29 cellular contexts compared by ENCODE assay signal in the genomic region with DNA sequence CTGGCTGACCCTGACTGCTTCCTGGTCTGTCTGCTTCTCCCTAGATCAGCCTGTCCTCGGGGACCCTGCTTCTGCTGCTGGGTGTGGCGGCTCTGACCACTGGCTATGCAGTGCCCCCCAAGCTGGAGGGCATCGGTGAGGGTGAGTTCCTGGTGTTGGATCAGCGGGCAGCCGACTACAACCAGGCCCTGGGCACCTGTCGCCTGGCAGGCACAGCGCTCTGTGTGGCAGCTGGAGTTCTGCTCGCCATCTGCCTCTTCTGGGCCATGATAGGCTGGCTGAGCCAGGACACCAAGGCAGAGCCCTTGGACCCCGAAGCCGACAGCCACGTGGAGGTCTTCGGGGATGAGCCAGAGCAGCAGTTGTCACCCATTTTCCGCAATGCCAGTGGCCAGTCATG.
"Had no signal": no experiment of that assay in that cellular context is flagged by ENCODE, and none has a peak within 500 bp of the region (broad histone marks: within the 10 kb centered on the region; RNA-seq: fewer than 3 reads in every experiment).

No MANE protein-coding gene starts in this region.

- H3K4me3 ChIP-seq: colonic mucosa, gastroesophageal sphincter, heart left ventricle, hepatocyte, lung, mucosa of descending colon, ovary, psoas muscle, skin epidermis, spleen, testis, tibial artery had no signal

- H3K36me3 Mint-ChIP-seq: memory B cell had no signal

- H3K27ac Mint-ChIP-seq: endodermal cell; memory B cell; mesothelial cell of epicardium; naive thymus-derived CD4-positive, alpha-beta T cell; stimulated activated memory B cell treated with anti-CD40 and anti-IgM and Interleukin-4, amounts not matched to agents 10 μg/mL and 1 μg/mL and 100 μg/mL, for 72 hours had no signal

- H3K9me3 Mint-ChIP-seq: dendritic cell treated with granulocyte-macrophage colony-stimulating factor and Interleukin-4, amounts not matched to agents 40 ng/mL and 50 ng/mL, for 4 days; endodermal cell; memory B cell; mesothelial cell of epicardium; nephron progenitor cell; stimulated activated memory B cell treated with anti-CD40 and anti-IgM and Interleukin-4, amounts not matched to agents 10 μg/mL and 1 μg/mL and 100 μg/mL, for 72 hours; type B pancreatic cell had no signal

- H3K4me1 ChIP-seq: colonic mucosa, psoas muscle had no signal

- DNase-seq: colonic mucosa; effector CD8-positive, alpha-beta T cell; foreskin fibroblast; heart left ventricle; kidney; mucosa of descending colon; naive thymus-derived CD4-positive, alpha-beta T cell; nephron progenitor cell; occipital lobe; ovary; psoas muscle; spleen; stimulated activated CD4-positive, alpha-beta T cell treated with anti-CD3 and anti-CD28 coated beads, Interleukin-4, amount 100 ng/mL, for 4 hours; stimulated activated naive CD8-positive, alpha-beta T cell treated with anti-CD3 and anti-CD28 coated beads, Interleukin-15, Interleukin-2, amounts not matched to agents 100 U/mL and 50 U/mL, for 24 hours; testis; tibial artery had no signal

- H3K4me3 Mint-ChIP-seq: dendritic cell treated with granulocyte-macrophage colony-stimulating factor and Interleukin-4, amounts not matched to agents 40 ng/mL and 50 ng/mL, for 4 days; endodermal cell; memory B cell; mesothelial cell of epicardium; naive thymus-derived CD4-positive, alpha-beta T cell; nephron progenitor cell; stimulated activated memory B cell treated with anti-CD40 and anti-IgM and Interleukin-4, amounts not matched to agents 10 μg/mL and 1 μg/mL and 100 μg/mL, for 72 hours; type B pancreatic cell had no signal

- H3K36me3 ChIP-seq: colonic mucosa, ovary had no signal

- ATAC-seq: esophagus mucosa; gastroesophageal sphincter; left lobe of liver; mucosa of descending colon; naive thymus-derived CD4-positive, alpha-beta T cell; stimulated activated memory B cell treated with anti-CD40 and anti-IgM and Interleukin-4, amounts not matched to agents 10 μg/mL and 1 μg/mL and 100 μg/mL, for 72 hours; stimulated activated naive CD8-positive, alpha-beta T cell treated with anti-CD3 and anti-CD28 coated beads, Interleukin-15, Interleukin-2, amounts not matched to agents 100 U/mL and 50 U/mL, for 24 hours had no signal

- H3K27ac ChIP-seq: colonic mucosa, epithelial cell of prostate, gastroesophageal sphincter, heart left ventricle, hepatocyte, ovary, psoas muscle, skin epidermis, spleen, testis, tibial artery had no signal

- H3K9me3 ChIP-seq: colonic mucosa, gastroesophageal sphincter, heart left ventricle, mucosa of descending colon, ovary, psoas muscle, spleen, testis, tibial artery had no signal

- H2AFZ ChIP-seq: hepatocyte had no signal

- H3K27me3 Mint-ChIP-seq: memory B cell; stimulated activated memory B cell treated with anti-CD40 and anti-IgM and Interleukin-4, amounts not matched to agents 10 μg/mL and 1 μg/mL and 100 μg/mL, for 72 hours; type B pancreatic cell had no signal

- FAIRE-seq: kidney had no signal

- H3K4me2 ChIP-seq: hepatocyte had no signal

- H3K27me3 ChIP-seq: colonic mucosa, gastroesophageal sphincter, heart left ventricle, hepatocyte, ovary, spleen, testis, tibial artery had no signal
